18 cellular contexts compared by ENCODE assay signal in the genomic region with DNA sequence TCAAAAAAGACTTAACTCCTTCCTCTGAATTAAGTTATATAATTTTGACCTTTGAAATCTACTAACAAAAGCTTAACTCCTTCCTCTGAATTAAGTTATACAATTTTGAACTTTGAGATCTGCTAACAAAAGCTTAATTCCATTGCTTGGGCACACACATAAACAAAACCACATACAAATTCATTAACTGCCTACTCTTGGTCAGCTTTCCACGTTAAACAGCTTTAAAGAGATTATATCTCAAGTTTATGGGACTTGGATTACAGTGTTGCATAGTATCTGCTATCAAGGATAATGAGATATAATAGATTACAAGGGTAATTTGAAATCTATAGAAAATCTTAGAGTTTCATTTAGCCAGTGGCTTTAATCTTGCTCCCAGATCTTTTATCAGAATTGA.
"Had no signal": no experiment of that assay in that cellular context is flagged by ENCODE, and none has a peak within 500 bp of the region (broad histone marks: within the 10 kb centered on the region; RNA-seq: fewer than 3 reads in every experiment).

No MANE protein-coding gene starts in this region.

- H3K9me3 ChIP-seq: ascending aorta, colonic mucosa, tibial artery had no signal

- FAIRE-seq: frontal cortex, keratinocyte, urothelium cell line had no signal

- DNase-seq: activated CD4-positive, alpha-beta T cell treated with anti-CD3 and anti-CD28 coated beads, Interleukin-2, amount 10 ng/mL, durations not matched to agents 24 days and 14 days; activated CD8-positive, alpha-beta T cell treated with anti-CD3 and anti-CD28 coated beads for 36 hours; activated naive CD4-positive, alpha-beta T cell treated with anti-CD3 and anti-CD28 coated beads, Interleukin-2, amount 10 ng/mL, durations not matched to agents 7 days and 5 days; activated T-cell treated with anti-CD3 and anti-CD28 coated beads, Interleukin-2, amount 50 U/mL, for 1 hour; colonic mucosa; head of caudate nucleus; stimulated activated CD4-positive, alpha-beta T cell treated with anti-CD3 and anti-CD28 coated beads, Interleukin-12 subunit alpha, Interleukin-12 subunit beta, amount 100 ng/mL, for 4 hours; stimulated activated CD4-positive, alpha-beta T cell treated with anti-CD3 and anti-CD28 coated beads, Interleukin-1b, Interleukin-23, amount 100 ng/mL, for 48 hours; stimulated activated naive CD4-positive, alpha-beta T cell treated with Interleukin-2 at 50 U/mL for 16 hours; T1000; tibial artery had no signal

- H3K36me3 ChIP-seq: ascending aorta, colonic mucosa, tibial artery had no signal

- ATAC-seq: activated CD8-positive, alpha-beta T cell treated with anti-CD3 and anti-CD28 coated beads for 36 hours; left lobe of liver; natural killer cell treated with Interleukin-12 subunit alpha and Interleukin-12 subunit beta and Interleukin-15 and Interleukin-18, amount 100 ng/mL, for 72 hours had no signal

- H3K27ac ChIP-seq: ascending aorta, colonic mucosa, tibial artery had no signal

- H3K4me1 ChIP-seq: ascending aorta, tibial artery had no signal

- H3K4me3 ChIP-seq: ascending aorta, colonic mucosa, lung, tibial artery had no signal
